Comparison of ENCODE assay signal across 8 cellular contexts in the genomic region with DNA sequence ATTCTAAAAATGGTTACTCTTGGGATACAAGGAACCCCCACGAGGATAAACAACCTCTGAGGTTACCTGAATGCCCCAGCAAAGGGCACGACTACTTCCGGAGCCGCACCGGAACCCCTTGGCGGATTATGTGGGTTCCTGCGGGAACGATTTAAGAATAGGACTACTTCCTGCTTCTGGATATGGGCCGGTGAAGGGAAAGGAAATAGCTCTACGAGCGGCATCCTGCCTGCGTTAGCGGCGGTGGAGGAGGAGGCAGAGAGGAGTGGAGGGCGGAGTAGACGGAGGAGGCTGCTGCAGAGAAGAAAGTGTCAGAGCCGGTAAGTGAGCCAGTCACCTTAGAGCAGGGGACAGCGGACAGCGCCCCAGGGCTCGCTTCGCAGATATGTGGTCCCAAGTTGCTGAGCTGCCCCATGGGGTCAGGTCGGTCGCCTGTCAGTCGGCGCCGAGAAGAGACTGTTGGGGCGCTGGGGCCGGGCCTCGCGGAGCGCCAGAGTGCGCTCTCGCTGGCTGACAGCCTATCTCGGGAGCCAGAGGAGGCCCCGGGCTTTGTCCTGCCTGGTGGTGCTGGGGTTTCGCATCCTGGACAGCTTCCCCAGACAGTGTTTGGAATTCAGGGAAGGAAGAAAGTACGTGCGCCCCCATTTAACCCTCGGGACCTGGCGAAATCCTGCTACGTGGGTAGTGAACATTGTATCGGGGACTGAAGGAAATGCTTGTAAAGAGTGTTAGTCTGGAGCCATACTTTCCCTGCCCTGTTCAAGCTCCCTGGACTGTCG. TPM values are rescaled to one million over a fixed set of nuclear protein-coding genes. Genes with fewer than 3 reads are reported as not detected.
A peak's percentile ranks its signal among the peaks of the same experiment; 100 is the strongest.
DNase-seq lines count a peak whose midpoint lies in the region; ATAC-seq and TF ChIP-seq lines count a peak whose summit lies in the region.

A gene with protein sequence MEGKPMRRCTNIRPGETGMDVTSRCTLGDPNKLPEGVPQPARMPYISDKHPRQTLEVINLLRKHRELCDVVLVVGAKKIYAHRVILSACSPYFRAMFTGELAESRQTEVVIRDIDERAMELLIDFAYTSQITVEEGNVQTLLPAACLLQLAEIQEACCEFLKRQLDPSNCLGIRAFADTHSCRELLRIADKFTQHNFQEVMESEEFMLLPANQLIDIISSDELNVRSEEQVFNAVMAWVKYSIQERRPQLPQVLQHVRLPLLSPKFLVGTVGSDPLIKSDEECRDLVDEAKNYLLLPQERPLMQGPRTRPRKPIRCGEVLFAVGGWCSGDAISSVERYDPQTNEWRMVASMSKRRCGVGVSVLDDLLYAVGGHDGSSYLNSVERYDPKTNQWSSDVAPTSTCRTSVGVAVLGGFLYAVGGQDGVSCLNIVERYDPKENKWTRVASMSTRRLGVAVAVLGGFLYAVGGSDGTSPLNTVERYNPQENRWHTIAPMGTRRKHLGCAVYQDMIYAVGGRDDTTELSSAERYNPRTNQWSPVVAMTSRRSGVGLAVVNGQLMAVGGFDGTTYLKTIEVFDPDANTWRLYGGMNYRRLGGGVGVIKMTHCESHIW (plus strand): TSS at position 223 of the 779 bp plus-strand sequence. CDS start 1,063 bp downstream, outside the sequence.

- CTCF ChIA-PET in GM10248 (lab: Yijun Ruan, JAX), result interaction anchor here (0.9 to 1.0 kb wide), 2 partner anchors 284 to 285 kb away, joined by 3 read pairs; no protein-coding TSS in a partner anchor

- peak within 1 kb of the TSS; percentile 92 for H3K4me3 Mint-ChIP-seq in activated naive CD4-positive, alpha-beta T cell treated with anti-CD3 and anti-CD28 coated beads, Interleukin-2, amount 50 U/mL, for 24 hours

- peak within 1 kb of the TSS; percentile 84 to 90 for H3K4me3 ChIP-seq in testis

- no peaks in the 10 kb centered on the region for H3K36me3 ChIP-seq in testis (ENCODE audit: low read depth, missing control alignments)

- intact Hi-C loops in testis (cut with DNase I; ENCODE audit: low total_unique reads), result no loop called here

- H3K27ac ChIP-seq in testis, result peak within 1 kb of the TSS; percentile 82 to 91

- POLR2A ChIA-PET in GM10248 (lab: Yijun Ruan, JAX), result interaction anchor here (0.6 to 1.0 kb wide), 3 partner anchors 9 to 155 kb away, joined by 3 to 8 read pairs (median 4); no protein-coding TSS in a partner anchor

- peaks cover 27% of the 10 kb centered on the region for H3K4me1 Mint-ChIP-seq in activated naive CD4-positive, alpha-beta T cell treated with anti-CD3 and anti-CD28 coated beads, Interleukin-2, amount 50 U/mL, for 24 hours

- ATAC-seq in HG02588 (IDR thresholded peaks at IDR 0.05; ENCODE audit: unreplicated experiment), result peak; percentile 95
- ATAC-seq in SK-N-SH treated with all-trans-retinoic acid at 6 μM for 48 hours, result peak; percentile 99
- ATAC-seq in omental fat pad (ENCODE audit: low FRiP score), result peak; percentile 94

- H3K9me3 Mint-ChIP-seq in activated naive CD4-positive, alpha-beta T cell treated with anti-CD3 and anti-CD28 coated beads, Interleukin-2, amount 50 U/mL, for 24 hours, result no peaks in the 10 kb centered on the region

- TF ChIP-seq CTCF in GM10248 (IDR thresholded peaks at IDR 0.05; ENCODE audit: control extremely low read depth, extremely low read depth, low read depth, missing control alignments) (peak; percentile 7), omental fat pad (IDR thresholded peaks at IDR 0.05) (no peak), testis (IDR thresholded peaks at IDR 0.05) (no peak)

- DNase-seq in GM10248 (ENCODE audit: extremely low spot score) (peak; percentile 86), NCI-H1092 (lab: John Stamatoyannopoulos, UW) (peak; percentile 92), glomerular visceral epithelial cell (ENCODE audit: extremely low spot score) (peak; percentile 94), omental fat pad (ENCODE audit: low spot score) (peak; percentile 41), testis (peak; percentile 86)

- H3K4me1 ChIP-seq in testis, result peaks cover 6% of the 10 kb centered on the region

- WGBS in testis, 2 donors, result 0% methylated on average over 29 to 42 of the region's 43 CpGs

- peaks cover 3% of the 10 kb centered on the region for H3K36me3 Mint-ChIP-seq in activated naive CD4-positive, alpha-beta T cell treated with anti-CD3 and anti-CD28 coated beads, Interleukin-2, amount 50 U/mL, for 24 hours

- H3K27ac Mint-ChIP-seq in activated naive CD4-positive, alpha-beta T cell treated with anti-CD3 and anti-CD28 coated beads, Interleukin-2, amount 50 U/mL, for 24 hours, result peak within 1 kb of the TSS; percentile 94

- TF ChIP-seq POLR2A in testis (IDR thresholded peaks at IDR 0.05), result no peak

- H3K9me3 ChIP-seq in testis, result no peaks in the 10 kb centered on the region

- H3K27me3 ChIP-seq in testis, result no peaks in the 10 kb centered on the region

- H3K27me3 Mint-ChIP-seq in activated naive CD4-positive, alpha-beta T cell treated with anti-CD3 and anti-CD28 coated beads, Interleukin-2, amount 50 U/mL, for 24 hours, result peaks cover 8% of the 10 kb centered on the region

TF ChIP-seq in SK-N-SH treated with all-trans-retinoic acid at 6 μM for 48 hours, 23 proteins besides CTCF, POLR2A, EP300 and RAD21 (continues in another document):
- TF ChIP-seq ZNF565 (CRISPR knock-in tag; conservative IDR thresholded peaks at IDR 0.05; ENCODE audit: low read depth) (peak; percentile 91), ZFP30 (CRISPR knock-in tag; IDR thresholded peaks at IDR 0.05) (peak; percentile 47; the same call in 1 of the 2 replicates), OSR1 (CRISPR knock-in tag; IDR thresholded peaks at IDR 0.05) (peak; percentile 93), ARNTL (CRISPR knock-in tag; IDR thresholded peaks at IDR 0.05; ENCODE audit: borderline replicate concordance, low read depth) (peak; percentile 48; the same call in 1 of the 2 replicates), GLIS3 (CRISPR knock-in tag; IDR thresholded peaks at IDR 0.05) (no peak), ZFP3 (CRISPR knock-in tag; IDR thresholded peaks at IDR 0.05) (peak; percentile 71; the same call in 1 of the 2 replicates), ZNF70 (CRISPR knock-in tag; IDR thresholded peaks at IDR 0.05) (no peak), PPARA (CRISPR knock-in tag; IDR thresholded peaks at IDR 0.05; ENCODE audit: borderline replicate concordance) (peak; percentile 93), SNAI2 (CRISPR knock-in tag; IDR thresholded peaks at IDR 0.05) (no peak), ZNF8 (CRISPR knock-in tag; IDR thresholded peaks at IDR 0.05) (peak; percentile 54; the same call in 1 of the 2 replicates), TSHZ2 (CRISPR knock-in tag; IDR thresholded peaks at IDR 0.05) (peak; percentile 93), RARB (CRISPR knock-in tag; IDR thresholded peaks at IDR 0.05) (peak; percentile 79; the same call in 1 of the 2 replicates)
- TF ChIP-seq, protein P1, sequence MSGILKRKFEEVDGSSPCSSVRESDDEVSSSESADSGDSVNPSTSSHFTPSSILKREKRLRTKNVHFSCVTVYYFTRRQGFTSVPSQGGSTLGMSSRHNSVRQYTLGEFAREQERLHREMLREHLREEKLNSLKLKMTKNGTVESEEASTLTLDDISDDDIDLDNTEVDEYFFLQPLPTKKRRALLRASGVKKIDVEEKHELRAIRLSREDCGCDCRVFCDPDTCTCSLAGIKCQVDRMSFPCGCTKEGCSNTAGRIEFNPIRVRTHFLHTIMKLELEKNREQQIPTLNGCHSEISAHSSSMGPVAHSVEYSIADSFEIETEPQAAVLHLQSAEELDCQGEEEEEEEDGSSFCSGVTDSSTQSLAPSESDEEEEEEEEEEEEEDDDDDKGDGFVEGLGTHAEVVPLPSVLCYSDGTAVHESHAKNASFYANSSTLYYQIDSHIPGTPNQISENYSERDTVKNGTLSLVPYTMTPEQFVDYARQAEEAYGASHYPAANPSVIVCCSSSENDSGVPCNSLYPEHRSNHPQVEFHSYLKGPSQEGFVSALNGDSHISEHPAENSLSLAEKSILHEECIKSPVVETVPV (CRISPR knock-in tag; IDR thresholded peaks at IDR 0.05), result no peak
- TF ChIP-seq, protein P2, sequence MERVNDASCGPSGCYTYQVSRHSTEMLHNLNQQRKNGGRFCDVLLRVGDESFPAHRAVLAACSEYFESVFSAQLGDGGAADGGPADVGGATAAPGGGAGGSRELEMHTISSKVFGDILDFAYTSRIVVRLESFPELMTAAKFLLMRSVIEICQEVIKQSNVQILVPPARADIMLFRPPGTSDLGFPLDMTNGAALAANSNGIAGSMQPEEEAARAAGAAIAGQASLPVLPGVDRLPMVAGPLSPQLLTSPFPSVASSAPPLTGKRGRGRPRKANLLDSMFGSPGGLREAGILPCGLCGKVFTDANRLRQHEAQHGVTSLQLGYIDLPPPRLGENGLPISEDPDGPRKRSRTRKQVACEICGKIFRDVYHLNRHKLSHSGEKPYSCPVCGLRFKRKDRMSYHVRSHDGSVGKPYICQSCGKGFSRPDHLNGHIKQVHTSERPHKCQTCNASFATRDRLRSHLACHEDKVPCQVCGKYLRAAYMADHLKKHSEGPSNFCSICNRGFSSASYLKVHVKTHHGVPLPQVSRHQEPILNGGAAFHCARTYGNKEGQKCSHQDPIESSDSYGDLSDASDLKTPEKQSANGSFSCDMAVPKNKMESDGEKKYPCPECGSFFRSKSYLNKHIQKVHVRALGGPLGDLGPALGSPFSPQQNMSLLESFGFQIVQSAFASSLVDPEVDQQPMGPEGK (CRISPR knock-in tag; IDR thresholded peaks at IDR 0.05; ENCODE audit: borderline replicate concordance), result peak; percentile 9; the same call in 1 of the 2 replicates

RNA-seq across cellular contexts. Expression of the gene that starts here (rescaled TPM):
- total RNA-seq in omental fat pad (10 to 100 TPM; 25.8 to 38.9 (median 30.7) TPM), testis (10 to 100 TPM; 30.6 to 46.1 TPM)
- 35.2 TPM for polyA plus RNA-seq in testis (ENCODE audit: insufficient read depth, low read depth, low replicate concordance)

Comparison
In these comparisons a context has a peak if more than half of its experiments do, and no peak if none do; other contexts are left out.
1. Peak in every context shown above with its lines: DNase-seq, ATAC-seq, H3K4me3 ChIP-seq and H3K27ac ChIP-seq.
2. DNase-seq: peak in every context shown above with its lines; median percentile 94 in glomerular visceral epithelial cell; 92 in NCI-H1092; 86 in GM10248; 86 in testis; 41 in omental fat pad.